8 cellular contexts compared by ENCODE assay signal in genomic region chr11:68459886-68460740, GRCh38. TPM values are rescaled to one million over a fixed set of nuclear protein-coding genes. Genes with fewer than 3 reads are reported as not detected.
DNase-seq lines count a peak whose midpoint lies in the region; ATAC-seq and TF ChIP-seq lines count a peak whose summit lies in the region.

No MANE protein-coding gene starts in this region.

- POLR2A ChIA-PET in Panc1 (lab: Charles Lee): interaction anchor here (0.6 kb wide), 2 partner anchors 340 to 415 kb away, joined by 3 read pairs; no protein-coding TSS in a partner anchor

- intact Hi-C loops in Panc1 (cut with micrococcal nuclease; ENCODE audit: unreplicated experiment) (no loop called here), esophagus squamous epithelium (cut with DNase I) (no loop called here)

- H3K4me1 Mint-ChIP-seq in activated T-cell treated with anti-CD3 and anti-CD28 coated beads, Interleukin-2, amount 50 U/mL, for 72 hours (ENCODE audit: low read depth): peaks cover 44% of the 10 kb centered on the region

- no peaks in the 10 kb centered on the region for H3K27me3 Mint-ChIP-seq in activated T-cell treated with anti-CD3 and anti-CD28 coated beads, Interleukin-2, amount 50 U/mL, for 72 hours (ENCODE audit: low read depth)

- CTCF ChIA-PET in Panc1 (lab: Charles Lee): interaction anchor here (0.6 kb wide), 3 partner anchors 9 to 906 kb away, joined by 4 to 7 read pairs (median 4); no protein-coding TSS in a partner anchor

- H3K27me3 ChIP-seq in Panc1 (ENCODE audit: control insufficient read depth, insufficient read depth, low read length) (no peaks in the 10 kb centered on the region), esophagus squamous epithelium (no peaks in the 10 kb centered on the region), muscle layer of duodenum (ENCODE audit: low read depth, low read length) (no peaks in the 10 kb centered on the region)

- TF ChIP-seq POLR2A in esophagus squamous epithelium (IDR thresholded peaks at IDR 0.05): peak in 1 of 4 donors; percentile 38

- H3K36me3 ChIP-seq in KOPT-K1 (ENCODE audit: insufficient read depth, low read length): peaks cover 6% of the 10 kb centered on the region; the same call in 1 of the 2 replicates
- H3K36me3 ChIP-seq in Panc1 (ENCODE audit: control insufficient read depth, insufficient read depth, low read length): peaks cover 5% of the 10 kb centered on the region; the same call in 1 of the 2 replicates
- H3K36me3 ChIP-seq in esophagus squamous epithelium: no peaks in the 10 kb centered on the region
- no peaks in the 10 kb centered on the region for H3K36me3 ChIP-seq in muscle layer of duodenum (ENCODE audit: control insufficient read depth in 1 of 2, insufficient read depth in 2 of 2, low read length in 2 of 2)

- H3K36me3 Mint-ChIP-seq in activated T-cell treated with anti-CD3 and anti-CD28 coated beads, Interleukin-2, amount 50 U/mL, for 72 hours (ENCODE audit: insufficient read depth in 2 of 2): peaks cover 2 to 9% of the 10 kb centered on the region in 2 donors

- DNase-seq in DMS79 (lab: John Stamatoyannopoulos, UW) (peak; percentile 99), Panc1 (ENCODE audit: low read depth, low spot score) (peak; percentile 96), esophagus squamous epithelium (lab: John Stamatoyannopoulos, UW) (peak; percentile 92)
- peak; percentile 94 to 96 for DNase-seq in activated T-cell treated with anti-CD3 and anti-CD28 coated beads, Interleukin-2, amount 50 U/mL, for 72 hours
- DNase-seq in stimulated activated CD8-positive, alpha-beta memory T cell treated with anti-CD3 and anti-CD28 coated beads, Interleukin-7, amount 100 ng/mL, for 1 hour (ENCODE audit: low read depth in 2 of 2): peak; percentile 87 to 88

- H3K27ac ChIP-seq in KOPT-K1 (ENCODE audit: low read depth, low read length, poor library complexity, severe bottlenecking): peak overlapping the region; percentile 69
- peak overlapping the region; percentile 95 for H3K27ac ChIP-seq in Panc1 (ENCODE audit: low read length)
- peak overlapping the region; percentile 91 to 100 (median 99) for H3K27ac ChIP-seq in esophagus squamous epithelium
- H3K27ac ChIP-seq in muscle layer of duodenum (ENCODE audit: low read length): peak overlapping the region; percentile 72

- H3K4me1 ChIP-seq in Panc1 (ENCODE audit: control insufficient read depth, insufficient read depth, low read length) (peaks cover 38% of the 10 kb centered on the region), esophagus squamous epithelium (peaks cover 5 to 57% (median 33%) of the 10 kb centered on the region in 3 donors), muscle layer of duodenum (ENCODE audit: control insufficient read depth in 1 of 2, insufficient read depth in 2 of 2, low read length in 2 of 2) (peaks cover 0 to 35% of the 10 kb centered on the region in 2 donors)

- TF ChIP-seq CTCF in Panc1 (IDR thresholded peaks at IDR 0.05) (no peak), esophagus squamous epithelium (IDR thresholded peaks at IDR 0.05) (peak in 3 of 6 experiments; percentile 9 to 37 (median 12))

- BruUV-seq in Panc1 (replicated peaks; lab: Mats Ljungman, UMichigan): TSS peak; percentile 99

- ATAC-seq in GM21825 (IDR thresholded peaks at IDR 0.05; ENCODE audit: unreplicated experiment) (peak; percentile 69), Panc1 (peak; percentile 90)
- peak; percentile 90 for ATAC-seq in activated T-cell treated with anti-CD3 and anti-CD28 coated beads, Interleukin-2, amount 50 U/mL, for 72 hours (replicated peaks in 1 of 2)

- peak overlapping the region; percentile 90 to 96 for H3K4me3 Mint-ChIP-seq in activated T-cell treated with anti-CD3 and anti-CD28 coated beads, Interleukin-2, amount 50 U/mL, for 72 hours

- H3K4me3 ChIP-seq in Panc1 (ENCODE audit: low read depth in 2 of 2, low read length in 2 of 2) (peak overlapping the region; percentile 57 to 74), esophagus squamous epithelium (peak overlapping the region; percentile 75 to 97 (median 86)), muscle layer of duodenum (ENCODE audit: low read depth in 1 of 2, low read length in 2 of 2) (peak overlapping the region; percentile 69 to 85)

- peak overlapping the region; percentile 98 for H3K27ac Mint-ChIP-seq in activated T-cell treated with anti-CD3 and anti-CD28 coated beads, Interleukin-2, amount 50 U/mL, for 72 hours

- in situ Hi-C loops in Panc1 (cut with HindIII; ENCODE audit: low pct_unique_long_range_greater_than_20kb, low sequenced_read_pairs): no loop called here

- 7 to 9% methylated on average over 11 to 22 of the region's 56 CpGs for WGBS in esophagus squamous epithelium, 2 donors

- H3K9me3 ChIP-seq in KOPT-K1 (ENCODE audit: insufficient read depth, low read length, poor library complexity, severe bottlenecking) (no peaks in the 10 kb centered on the region), Panc1 (ENCODE audit: control insufficient read depth, insufficient read depth, low read depth, low read length) (no peaks in the 10 kb centered on the region), esophagus squamous epithelium (no peaks in the 10 kb centered on the region), muscle layer of duodenum (ENCODE audit: control insufficient read depth in 1 of 2, low read length in 2 of 2) (no peaks in the 10 kb centered on the region)

- no peaks in the 10 kb centered on the region for H3K9me3 Mint-ChIP-seq in activated T-cell treated with anti-CD3 and anti-CD28 coated beads, Interleukin-2, amount 50 U/mL, for 72 hours

RNA-seq across cellular contexts. Expression of gene PPP6R3, which starts 0.4 kb away (rescaled TPM):
- total RNA-seq in Panc1 (2021; ENCODE audit: unreplicated experiment) (163 TPM), esophagus squamous epithelium (100 to 1,000 TPM in 2 of 4 donors, 10 to 100 TPM in 2; 76.6 to 130 (median 94.0) TPM)
- polyA plus RNA-seq in Panc1 (2012; ENCODE audit: insufficient read length): 112 TPM
- 100 to 1,000 TPM; 111 to 128 TPM for total RNA-seq in activated T-cell treated with anti-CD3 and anti-CD28 coated beads, Interleukin-2, amount 50 U/mL, for 72 hours

Comparison
In these comparisons a context has a peak if more than half of its experiments do, and no peak if none do; other contexts are left out.
1. Peak in every context shown above with its lines: DNase-seq, ATAC-seq, H3K4me3 ChIP-seq and H3K27ac ChIP-seq.